9 cellular contexts compared by ENCODE assay signal in genomic region chr3:13894812-13895154, GRCh38. TPM values are rescaled to one million over a fixed set of nuclear protein-coding genes. Genes with fewer than 3 reads are reported as not detected.
DNase-seq lines count a peak whose midpoint lies in the region; ATAC-seq and TF ChIP-seq lines count a peak whose summit lies in the region.
"Had no signal": no experiment of that assay in that cellular context is flagged by ENCODE, and none has a peak within 500 bp of the region (broad histone marks: within the 10 kb centered on the region; RNA-seq: fewer than 3 reads in every experiment).

No MANE protein-coding gene starts in this region.

- peaks cover under 1% of the 10 kb centered on the region for H3K27me3 Mint-ChIP-seq in endothelial cell (ENCODE audit: unreplicated experiment)

- no peak for DNase-seq in BJ (ENCODE audit: low read depth)
- DNase-seq in NT2/D1 (ENCODE audit: low read depth, low spot score), result no peak
- DNase-seq in endothelial cell (ENCODE audit: low spot score), result no peak
- no peak for DNase-seq in NCI-H1417 (lab: John Stamatoyannopoulos, UW)
- no peak for DNase-seq in AML-193 (lab: John Stamatoyannopoulos, UW)
- no peak for DNase-seq in superior temporal gyrus (ENCODE audit: extremely low spot score)

- H3K36me3 ChIP-seq in BJ (ENCODE audit: control insufficient read depth, insufficient read depth, low read length), result no peaks in the 10 kb centered on the region
- H3K36me3 ChIP-seq in NT2/D1 (ENCODE audit: insufficient read depth, insufficient read length, low read length), result no peaks in the 10 kb centered on the region
- H3K36me3 ChIP-seq in neuron (ENCODE audit: insufficient read depth, low read length), result no peaks in the 10 kb centered on the region

- peak overlapping the region; percentile 92 for H3K4me3 Mint-ChIP-seq in endothelial cell (ENCODE audit: unreplicated experiment)

- no peaks in the 10 kb centered on the region for H3K36me3 Mint-ChIP-seq in endothelial cell (ENCODE audit: low read depth, unreplicated experiment)

- no peak overlapping the region for H3K27ac Mint-ChIP-seq in endothelial cell (ENCODE audit: unreplicated experiment)

- H2AFZ ChIP-seq in neuron (ENCODE audit: low read depth, low read length), result peak overlapping the region; percentile 79

- POLR2A ChIA-PET in BJ (lab: Charles Lee), result no interaction called here

- H3K4me3 ChIP-seq in BJ (ENCODE audit: low read depth, low read length), result peak overlapping the region; percentile 63
- H3K4me3 ChIP-seq in NT2/D1 (ENCODE audit: insufficient read length, low read depth), result peak overlapping the region; percentile 51
- peak overlapping the region; percentile 50 for H3K4me3 ChIP-seq in neuron (ENCODE audit: low read length)

- H3K27me3 ChIP-seq in BJ (ENCODE audit: control insufficient read depth, insufficient read depth, low read length) (no peaks in the 10 kb centered on the region; the same call in 1 of the 2 replicates), NT2/D1 (ENCODE audit: insufficient read depth, insufficient read length) (peaks cover 30% of the 10 kb centered on the region), neuron (ENCODE audit: insufficient read depth, low read length) (peaks cover 9% of the 10 kb centered on the region)

- CTCF ChIA-PET in BJ (lab: Yijun Ruan, JAX), result interaction anchor here (0.9 to 2.7 kb wide), 2 partner anchors 10 to 654 kb away, joined by 3 to 19 read pairs; no protein-coding TSS in a partner anchor

- H3K9me3 ChIP-seq in NT2/D1 (ENCODE audit: insufficient read depth, low read length) (peaks cover 15% of the 10 kb centered on the region; the same call in 1 of the 2 replicates), neuron (ENCODE audit: low read length) (peaks cover 6% of the 10 kb centered on the region)

- H3K9ac ChIP-seq in NT2/D1 (ENCODE audit: insufficient read length, low read depth), result peak overlapping the region; percentile 65

- no peak for ATAC-seq in HG03095 (IDR thresholded peaks at IDR 0.05; ENCODE audit: unreplicated experiment)

- H3K9me3 Mint-ChIP-seq in endothelial cell (ENCODE audit: unreplicated experiment), result peaks cover 9% of the 10 kb centered on the region

- TF ChIP-seq CTCF in BJ (IDR thresholded peaks at IDR 0.05; ENCODE audit: insufficient read depth, low read depth, low read length), result no peak
- no peak for TF ChIP-seq CTCF in endothelial cell (IDR thresholded peaks at IDR 0.05; ENCODE audit: unreplicated experiment)

- peaks cover 5% of the 10 kb centered on the region for H3K4me1 ChIP-seq in NT2/D1 (ENCODE audit: insufficient read depth, insufficient read length)
- peaks cover 6% of the 10 kb centered on the region for H3K4me1 ChIP-seq in neuron (ENCODE audit: insufficient read depth, low read length)

- H3K4me1 Mint-ChIP-seq in endothelial cell (ENCODE audit: unreplicated experiment), result peaks cover 3% of the 10 kb centered on the region

RNA-seq across cellular contexts. Expression of gene WNT7A, which starts 14.9 kb away (rescaled TPM):
- not detected in 2 replicates for polyA plus RNA-seq in BJ (2011; rRNA removed)
- not detected in 2 replicates for polyA minus RNA-seq in BJ (2011; rRNA and poly(A)+ RNA removed)
- not detected for total RNA-seq in endothelial cell (ENCODE audit: unreplicated experiment)
- total RNA-seq: glomerular endothelial cell had no signal
